In the genomic region with DNA sequence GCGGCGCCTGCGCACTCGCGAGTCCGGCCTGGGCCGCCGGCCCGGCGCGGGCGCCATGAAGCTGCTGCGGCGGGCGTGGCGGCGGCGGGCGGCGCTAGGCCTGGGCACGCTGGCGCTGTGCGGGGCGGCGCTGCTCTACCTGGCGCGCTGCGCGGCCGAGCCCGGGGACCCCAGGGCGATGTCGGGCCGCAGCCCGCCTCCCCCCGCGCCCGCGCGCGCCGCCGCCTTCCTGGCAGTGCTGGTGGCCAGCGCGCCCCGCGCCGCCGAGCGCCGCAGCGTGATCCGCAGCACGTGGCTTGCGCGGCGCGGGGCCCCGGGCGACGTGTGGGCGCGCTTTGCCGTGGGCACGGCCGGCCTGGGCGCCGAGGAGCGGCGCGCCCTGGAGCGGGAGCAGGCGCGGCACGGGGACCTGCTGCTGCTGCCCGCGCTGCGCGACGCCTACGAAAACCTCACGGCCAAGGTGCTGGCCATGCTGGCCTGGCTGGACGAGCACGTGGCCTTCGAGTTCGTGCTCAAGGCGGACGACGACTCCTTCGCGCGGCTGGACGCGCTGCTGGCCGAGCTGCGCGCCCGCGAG, we compare ENCODE assay signal across 8 cellular contexts. TPM values are rescaled to one million over a fixed set of nuclear protein-coding genes. Genes with fewer than 3 reads are reported as not detected.
DNase-seq lines count a peak whose midpoint lies in the region; ATAC-seq lines count a peak whose summit lies in the region.

B3GALT6 (plus strand) TSS at position 14 of the 577 bp plus-strand sequence; CDS start at position 56, 42 bp downstream.

- CTCF ChIA-PET in activated CD4-positive, alpha-beta memory T cell treated with anti-CD3 and anti-CD28 coated beads, Interleukin-2, amount 10 ng/mL, durations not matched to agents 7 days and 5 days (lab: Charles Lee), result interaction anchor here (1.1 to 3.7 kb wide), 3 partner anchors 111 to 213 kb away, joined by 3 to 47 read pairs (median 4); no protein-coding TSS in a partner anchor

- peak within 1 kb of the TSS; percentile 85 for H3K4me3 Mint-ChIP-seq in activated CD4-positive, alpha-beta memory T cell treated with anti-CD3 and anti-CD28 coated beads, Interleukin-2, amount 10 ng/mL, durations not matched to agents 7 days and 5 days

- H3K27ac ChIP-seq in right cardiac atrium (ENCODE audit: low read length), result peak within 1 kb of the TSS; percentile 65

- H3K9me3 ChIP-seq in right cardiac atrium (ENCODE audit: control insufficient read depth, low read length) (no peaks in the 10 kb centered on the region), skeletal muscle satellite cell (replicated peaks; ENCODE audit: low read length) (no peaks in the 10 kb centered on the region)

- peak within 1 kb of the TSS; percentile 91 for H3K27ac Mint-ChIP-seq in activated CD4-positive, alpha-beta memory T cell treated with anti-CD3 and anti-CD28 coated beads, Interleukin-2, amount 10 ng/mL, durations not matched to agents 7 days and 5 days

- H3K9ac ChIP-seq in skeletal muscle satellite cell (ENCODE audit: low read depth, low read length), result peak within 1 kb of the TSS; percentile 97

- peak within 1 kb of the TSS; percentile 83 for H3K4me3 ChIP-seq in right cardiac atrium (ENCODE audit: low read length)
- H3K4me3 ChIP-seq in skeletal muscle satellite cell (ENCODE audit: low read length), result peak within 1 kb of the TSS; percentile 79

- peaks cover 32% of the 10 kb centered on the region for H3K36me3 ChIP-seq in skeletal muscle satellite cell (ENCODE audit: insufficient read depth, low read length)

- H3K4me2 ChIP-seq in skeletal muscle satellite cell (ENCODE audit: low read length), result peak within 1 kb of the TSS; percentile 92

- POLR2A ChIA-PET in activated CD4-positive, alpha-beta memory T cell treated with anti-CD3 and anti-CD28 coated beads, Interleukin-2, amount 10 ng/mL, durations not matched to agents 7 days and 5 days (lab: Charles Lee), result interaction anchor here (1.0 to 3.2 kb wide), 9 partner anchors 8 to 192 kb away, joined by 3 to 19 read pairs (median 9); partner anchors contain the start of genes TNFRSF4 and UBE2J2

- no peaks in the 10 kb centered on the region for H3K27me3 Mint-ChIP-seq in activated CD4-positive, alpha-beta memory T cell treated with anti-CD3 and anti-CD28 coated beads, Interleukin-2, amount 10 ng/mL, durations not matched to agents 7 days and 5 days

- H3K36me3 Mint-ChIP-seq in activated CD4-positive, alpha-beta memory T cell treated with anti-CD3 and anti-CD28 coated beads, Interleukin-2, amount 10 ng/mL, durations not matched to agents 7 days and 5 days (ENCODE audit: low read depth), result peaks cover 47% of the 10 kb centered on the region

- H3K4me1 ChIP-seq in right cardiac atrium (ENCODE audit: control insufficient read depth, insufficient read depth, low read length), result peaks cover 11% of the 10 kb centered on the region
- H3K4me1 ChIP-seq in skeletal muscle satellite cell (ENCODE audit: control insufficient read depth, insufficient read depth, low read length), result peaks cover 25% of the 10 kb centered on the region

- intact Hi-C loops in right cardiac atrium (cut with DNase I), result loop anchor here in 1 of 4 donors (10.0 kb wide), 1 partner anchor 108 kb away; no protein-coding TSS in a partner anchor

- ATAC-seq in GM21526 (IDR thresholded peaks at IDR 0.05; ENCODE audit: low FRiP score, unreplicated experiment), result peak; percentile 11
- no peak for ATAC-seq in right cardiac atrium
- no peak for ATAC-seq in HG03196 (IDR thresholded peaks at IDR 0.05; ENCODE audit: unreplicated experiment)
- no peak for ATAC-seq in left lobe of liver

- no peak for DNase-seq in A172 (ENCODE audit: low spot score)
- no peak for DNase-seq in activated CD4-positive, alpha-beta memory T cell treated with anti-CD3 and anti-CD28 coated beads, Interleukin-2, amount 10 ng/mL, durations not matched to agents 7 days and 5 days
- no peak for DNase-seq in right cardiac atrium
- no peak for DNase-seq in epidermal melanocyte (ENCODE audit: insufficient read length, low spot score)
- no peak for DNase-seq in left lobe of liver (ENCODE audit: low spot score)

- WGBS in right cardiac atrium, result 8% methylated on average over 99 of the region's 99 CpGs

- H3K9me3 Mint-ChIP-seq in activated CD4-positive, alpha-beta memory T cell treated with anti-CD3 and anti-CD28 coated beads, Interleukin-2, amount 10 ng/mL, durations not matched to agents 7 days and 5 days, result peaks cover 3% of the 10 kb centered on the region

- H3K4me1 Mint-ChIP-seq in activated CD4-positive, alpha-beta memory T cell treated with anti-CD3 and anti-CD28 coated beads, Interleukin-2, amount 10 ng/mL, durations not matched to agents 7 days and 5 days, result peaks cover 37% of the 10 kb centered on the region

- H3K27me3 ChIP-seq in right cardiac atrium (ENCODE audit: control insufficient read depth, insufficient read depth), result no peaks in the 10 kb centered on the region
- H3K27me3 ChIP-seq in skeletal muscle satellite cell (ENCODE audit: control insufficient read depth, insufficient read depth, low read length), result no peaks in the 10 kb centered on the region

RNA-seq across cellular contexts. Expression of gene B3GALT6, which starts in this region (rescaled TPM):
- 30.7 and 38.8 TPM in 2 replicates for total RNA-seq in A172 (2014; rRNA removed; shearing (Covaris generic))
- 10 to 100 TPM; 13.3 to 14.4 TPM for total RNA-seq in activated CD4-positive, alpha-beta memory T cell treated with anti-CD3 and anti-CD28 coated beads, Interleukin-2, amount 10 ng/mL, durations not matched to agents 7 days and 5 days
- total RNA-seq in right cardiac atrium (10 to 100 TPM; 10.2 to 13.3 (median 12.0) TPM), left lobe of liver (9.3 TPM)
- polyA plus RNA-seq in right cardiac atrium, result 9.1 TPM
- total RNA-seq in skeletal muscle satellite cell (2012; rRNA removed), result 16.0 and 20.8 TPM in 2 replicates
